21 cellular contexts compared by ENCODE assay signal in the genomic region with DNA sequence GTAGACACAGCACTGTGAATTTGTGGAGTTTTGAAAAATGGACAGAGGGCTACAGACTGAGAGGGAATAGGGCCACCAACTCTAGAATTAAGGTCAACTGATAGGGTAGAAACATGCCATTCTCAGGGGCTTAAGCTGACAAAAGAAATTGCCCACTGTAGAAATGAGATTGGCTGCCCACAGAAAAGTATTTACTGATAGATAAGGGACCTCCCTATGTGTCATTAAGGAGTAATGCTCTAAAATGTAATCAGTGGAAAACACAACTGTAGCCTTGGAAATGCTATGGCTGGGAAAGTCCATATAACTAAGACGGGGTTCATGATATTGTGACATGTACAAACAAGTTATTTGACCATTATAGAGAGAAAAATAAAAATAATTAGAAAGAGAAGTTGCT.
"Had no signal": no experiment of that assay in that cellular context is flagged by ENCODE, and none has a peak within 500 bp of the region (broad histone marks: within the 10 kb centered on the region; RNA-seq: fewer than 3 reads in every experiment).

No MANE protein-coding gene starts in this region.

- DNase-seq: dorsolateral prefrontal cortex; effector CD4-positive, alpha-beta T cell; foreskin fibroblast; gastrocnemius medialis; heart left ventricle; left cardiac atrium; left lung; mesendoderm; midbrain; naive thymus-derived CD4-positive, alpha-beta T cell; stimulated activated CD4-positive, alpha-beta T cell treated with anti-CD3 and anti-CD28 coated beads, Interleukin-12 subunit alpha, Interleukin-12 subunit beta, amount 100 ng/mL, for 4 hours; stimulated activated CD4-positive, alpha-beta T cell treated with anti-CD3 and anti-CD28 coated beads, Interleukin-1b, Interleukin-23, amount 100 ng/mL, for 48 hours; stimulated activated CD4-positive, alpha-beta T cell treated with anti-CD3 and anti-CD28 coated beads, Interleukin-4, amount 100 ng/mL, for 1 hour; stimulated activated CD8-positive, alpha-beta memory T cell treated with anti-CD3 and anti-CD28 coated beads, Interleukin-4, amount 100 ng/mL, for 48 hours; stimulated activated naive CD4-positive, alpha-beta T cell; stimulated activated naive CD8-positive, alpha-beta T cell treated with anti-CD3 and anti-CD28 coated beads, Interleukin-15, amount 100 ng/mL, for 72 hours; transverse colon; upper lobe of right lung; uterus had no signal

- ATAC-seq: esophagus mucosa; gastrocnemius medialis; heart left ventricle; left cardiac atrium; left lung; naive thymus-derived CD4-positive, alpha-beta T cell; sciatic nerve; stimulated activated naive CD8-positive, alpha-beta T cell treated with anti-CD3 and anti-CD28 coated beads, Interleukin-15, amount 100 ng/mL, for 72 hours; upper lobe of right lung had no signal
